14 cellular contexts compared by ENCODE assay signal in genomic region chr10:132893786-132894185, GRCh38. TPM values are rescaled to one million over a fixed set of nuclear protein-coding genes. Genes with fewer than 3 reads are reported as not detected.
DNase-seq lines count a peak whose midpoint lies in the region; TF ChIP-seq lines count a peak whose summit lies in the region.
"Not testable (repeated sequence)": the region's sequence is repeated elsewhere in the genome, so short reads cannot be mapped to it uniquely, and the experiment has no call there.
"Had no signal": no experiment of that assay in that cellular context is flagged by ENCODE, and none has a peak within 500 bp of the region (broad histone marks: within the 10 kb centered on the region; RNA-seq: fewer than 3 reads in every experiment).

No MANE protein-coding gene starts in this region.

- H3K27me3 Mint-ChIP-seq in chondrocyte (ENCODE audit: low read depth), result peaks cover 70% of the 10 kb centered on the region

- CTCF ChIA-PET in AG04449 (lab: Yijun Ruan, JAX), result interaction anchor here (1.5 kb wide), 1 partner anchor 10 kb away, joined by 7 read pairs; no protein-coding TSS in a partner anchor

- not testable (repeated sequence) for H2BK5ac ChIP-seq in mesendoderm (ENCODE audit: low read length)

- H3K36me3 Mint-ChIP-seq in chondrocyte (ENCODE audit: low read depth), result not testable (repeated sequence)

- POLR2A ChIA-PET in AG04449 (lab: Yijun Ruan, JAX), result not testable (repeated sequence)

- H2BK120ac ChIP-seq in mesendoderm (ENCODE audit: low read depth, low read length), result not testable (repeated sequence)

- H3K23ac ChIP-seq in mesendoderm (ENCODE audit: low read length), result not testable (repeated sequence)

- intact Hi-C loops in cardiac septum (cut with DNase I), result not testable (repeated sequence)

- not testable (repeated sequence) for H3K27me3 ChIP-seq in GM06990 (replicated peaks; ENCODE audit: control insufficient read depth, insufficient read depth, low read length); WERI-Rb-1 (ENCODE audit: insufficient read depth, low read depth, severe bottlenecking); mesendoderm (ENCODE audit: insufficient read depth, low read length, poor library complexity)

- not testable (repeated sequence) for H4K5ac ChIP-seq in mesendoderm (ENCODE audit: low read length)

- H3K9ac ChIP-seq in mesendoderm (ENCODE audit: low read length), result not testable (repeated sequence)

- H3K79me2 ChIP-seq in mesendoderm (ENCODE audit: control insufficient read depth, insufficient read depth, low read length), result not testable (repeated sequence)

- DNase-seq in AG04449 (ENCODE audit: low read depth, low spot score); GM06990 (ENCODE audit: extremely low read depth, insufficient read length): not testable (repeated sequence)
- peak; percentile 57 for DNase-seq in NB4 (ENCODE audit: low read depth)
- DNase-seq in WERI-Rb-1, result peak; percentile 61
- DNase-seq in chondrocyte (ENCODE audit: low spot score), result peak; percentile 25
- peak; percentile 35 for DNase-seq in cardiac septum (ENCODE audit: low spot score)
- peak; percentile 92 for DNase-seq in mesendoderm
- DNase-seq in smooth muscle cell of the brain vasculature (ENCODE audit: low read depth, low spot score), result peak; percentile 23

- WGBS in mesendoderm (ENCODE audit: extremely low coverage, insufficient coverage, low lambda C conversion rate), result no CpG with 5 or more reads among the region's 6 CpGs

- H2BK15ac ChIP-seq in mesendoderm (replicated peaks; ENCODE audit: low read depth), result not testable (repeated sequence)

- H3K79me1 ChIP-seq in mesendoderm (ENCODE audit: low read length), result not testable (repeated sequence)

- TF ChIP-seq CTCF in AG04449 (IDR thresholded peaks at IDR 0.05; ENCODE audit: insufficient read depth, low read length, missing control alignments), result peak; percentile 20
- TF ChIP-seq CTCF in GM06990 (IDR thresholded peaks at IDR 0.05; ENCODE audit: insufficient read depth, low read length, poor library complexity, severe bottlenecking), result peak; percentile 9
- TF ChIP-seq CTCF in NB4 (IDR thresholded peaks at IDR 0.05; ENCODE audit: low read depth, low read length), result peak; percentile 43
- TF ChIP-seq CTCF in WERI-Rb-1 (IDR thresholded peaks at IDR 0.05; ENCODE audit: low read depth, low read length), result peak; percentile 82
- peak; percentile 51 for TF ChIP-seq CTCF in chondrocyte (IDR thresholded peaks at IDR 0.05)

- not testable (repeated sequence) for H3K4me1 ChIP-seq in mesendoderm (ENCODE audit: control insufficient read depth, low read depth, low read length)

- not testable (repeated sequence) for H3K18ac ChIP-seq in mesendoderm (ENCODE audit: low read length)

- H3K4ac ChIP-seq in mesendoderm (ENCODE audit: low read depth, low read length), result not testable (repeated sequence)

- H3K9me3 Mint-ChIP-seq in chondrocyte (ENCODE audit: low read depth), result not testable (repeated sequence)

- not testable (repeated sequence) for H3K4me2 ChIP-seq in mesendoderm (ENCODE audit: low read length)

- not testable (repeated sequence) for H2AK5ac ChIP-seq in mesendoderm (ENCODE audit: low read length)

- H4K8ac ChIP-seq in mesendoderm (ENCODE audit: low read depth, low read length), result not testable (repeated sequence)

- not testable (repeated sequence) for H3K56ac ChIP-seq in mesendoderm (ENCODE audit: low read length)

- not testable (repeated sequence) for H3K4me3 ChIP-seq in AG04449 (ENCODE audit: low read depth, low read length); GM06990 (replicated peaks; ENCODE audit: low read depth, low read length); NB4 (ENCODE audit: low read depth, low read length); WERI-Rb-1 (ENCODE audit: low read depth, low read length); mesendoderm (ENCODE audit: low read length)

- TF ChIP-seq POLR2A in NB4 (IDR thresholded peaks at IDR 0.05; ENCODE audit: extremely low read depth, insufficient read length), result not testable (repeated sequence)

- not testable (repeated sequence) for H3K4me3 Mint-ChIP-seq in chondrocyte (ENCODE audit: unreplicated experiment)

- not testable (repeated sequence) for H3K27ac Mint-ChIP-seq in chondrocyte (ENCODE audit: unreplicated experiment)

- H3K4me1 Mint-ChIP-seq in chondrocyte (ENCODE audit: low read depth), result not testable (repeated sequence)

- not testable (repeated sequence) for H3K9me3 ChIP-seq in WERI-Rb-1 (ENCODE audit: severe bottlenecking)

- H3K27ac ChIP-seq in WERI-Rb-1; mesendoderm (ENCODE audit: low read depth, low read length): not testable (repeated sequence)

- H3K36me3 ChIP-seq in GM06990 (ENCODE audit: control insufficient read depth, insufficient read depth, low read length); WERI-Rb-1; mesendoderm (ENCODE audit: control insufficient read depth, insufficient read depth, low read length): not testable (repeated sequence)

RNA-seq across cellular contexts. Expression of gene CFAP46, which starts 48.6 kb away (rescaled TPM):
- total RNA-seq in chondrocyte, result 0.49 to 0.92 TPM (median 0.89 TPM) in 3 replicates
- 0.94 TPM for total RNA-seq in cardiac septum
- polyA plus RNA-seq in mesendoderm (2013, experiment 1 of 2), result 1.6 TPM
- polyA plus RNA-seq in mesendoderm (2013, experiment 2 of 2), result 1.2 TPM
- total RNA-seq: activated CD4-positive, alpha-beta T cell treated with anti-CD3 and anti-CD28 coated beads, Interleukin-2, amount 10 ng/mL, durations not matched to agents 24 days and 14 days; activated CD8-positive, alpha-beta memory T cell treated with anti-CD3 and anti-CD28 coated beads, Interleukin-2, amount 10 ng/mL, durations not matched to agents 7 days and 5 days; activated naive CD8-positive, alpha-beta T cell treated with anti-CD3 and anti-CD28 coated beads, Interleukin-2, amount 10 ng/mL, durations not matched to agents 7 days and 5 days; CD4-positive, alpha-beta memory T cell; T-helper 1 cell treated with Interleukin-12 subunit alpha and Interleukin-12 subunit beta and Interleukin-4 antibody, amounts not matched to agents 30 ng/mL and 1 ng/mL, for 36 hours had no signal
- polyA plus RNA-seq: CD4-positive, alpha-beta memory T cell; IgD-negative memory B cell had no signal

Comparison
In these comparisons a context has a peak if more than half of its experiments do, and no peak if none do; other contexts are left out.
1. CTCF ChIP-seq: peak in every context shown above with its lines; median percentile 82 in WERI-Rb-1; 51 in chondrocyte; 43 in NB4; 20 in AG04449; 9 in GM06990.